8 cellular contexts compared by ENCODE assay signal in the genomic region with DNA sequence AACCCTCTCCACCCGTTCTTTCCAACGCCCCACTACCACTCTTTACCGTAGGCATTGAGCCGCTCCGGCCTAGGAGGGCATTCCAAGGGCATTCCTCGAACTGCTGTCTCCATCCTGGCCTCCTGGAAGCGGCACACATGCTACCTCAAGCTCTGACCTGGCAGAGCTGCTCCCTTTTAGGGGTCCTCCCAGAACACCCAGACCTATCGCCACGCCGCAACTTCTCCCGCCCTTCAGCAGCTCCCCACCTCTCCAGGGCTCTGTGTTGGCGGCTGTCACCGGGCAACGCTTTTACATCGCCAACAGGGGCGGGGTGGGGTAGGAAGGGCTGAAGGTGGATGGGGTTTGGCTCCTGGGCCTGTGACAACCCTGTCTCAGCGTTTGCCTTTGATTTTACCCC. TPM values are rescaled to one million over a fixed set of nuclear protein-coding genes. Genes with fewer than 3 reads are reported as not detected.
A peak's percentile ranks its signal among the peaks of the same experiment; 100 is the strongest.
DNase-seq lines count a peak whose midpoint lies in the region; ATAC-seq and TF ChIP-seq lines count a peak whose summit lies in the region.

No MANE protein-coding gene starts in this region.

- peak overlapping the region; percentile 61 for H3K4me3 ChIP-seq in fibroblast of the aortic adventitia (ENCODE audit: low read depth, low read length)

- ATAC-seq in omental fat pad (ENCODE audit: low FRiP score) (no peak), GM21619 (IDR thresholded peaks at IDR 0.05; ENCODE audit: unreplicated experiment) (no peak), GM21526 (IDR thresholded peaks at IDR 0.05; ENCODE audit: low FRiP score, unreplicated experiment) (no peak)

- DNase-seq in DMS153 (lab: John Stamatoyannopoulos, UW) (peak; percentile 25), NCI-H748 treated with DMSO at 0.1 percent for 48 hours (lab: John Stamatoyannopoulos, UW) (peak; percentile 48), fibroblast of the aortic adventitia (ENCODE audit: low read depth) (no peak), omental fat pad (ENCODE audit: low spot score) (peak; percentile 18), putamen (ENCODE audit: low spot score) (no peak)
- DNase-seq in central memory CD4-positive, alpha-beta T cell = no peak

- no peak for TF ChIP-seq CTCF in fibroblast of the aortic adventitia (IDR thresholded peaks at IDR 0.05; ENCODE audit: insufficient read depth, low read length)
- no peak for TF ChIP-seq CTCF in omental fat pad (IDR thresholded peaks at IDR 0.05)

RNA-seq across cellular contexts. Expression of gene MYORG, which starts 4.6 kb away (rescaled TPM):
- 0.90 and 1.3 TPM in 2 replicates for total RNA-seq in fibroblast of the aortic adventitia (ENCODE audit: low replicate concordance)
- 10 to 100 TPM in 2 of 4 donors, 1 to 10 TPM in 2; 7.6 to 18.8 (median 10.7) TPM for total RNA-seq in omental fat pad

RNA-seq across cellular contexts. Expression of gene NUDT2, which starts 52.0 kb away (rescaled TPM):
- 18.4 and 22.0 TPM in 2 replicates for total RNA-seq in fibroblast of the aortic adventitia (ENCODE audit: low replicate concordance)
- 10 to 100 TPM in 3 of 4 donors, 1 to 10 TPM in 1; 6.6 to 30.4 (median 19.1) TPM for total RNA-seq in omental fat pad

RNA-seq across cellular contexts. Expression of gene KIF24, which starts 52.3 kb away (rescaled TPM):
- 0.74 and 8.2 TPM in 2 replicates for total RNA-seq in fibroblast of the aortic adventitia (ENCODE audit: low replicate concordance)
- total RNA-seq in omental fat pad = 1 to 10 TPM in 1 of 4 donors, under 1 TPM in 3; 0.44 to 1.1 (median 0.64) TPM

Comparison
In these comparisons a context has a peak if more than half of its experiments do, and no peak if none do; other contexts are left out.
1. DNase-seq: peak in DMS153 (single experiment), NCI-H748 treated with DMSO at 0.1 percent for 48 hours (single experiment) and omental fat pad (single experiment); none in fibroblast of the aortic adventitia (single experiment), putamen (single experiment) and central memory CD4-positive, alpha-beta T cell (single experiment).